In the genomic region with DNA sequence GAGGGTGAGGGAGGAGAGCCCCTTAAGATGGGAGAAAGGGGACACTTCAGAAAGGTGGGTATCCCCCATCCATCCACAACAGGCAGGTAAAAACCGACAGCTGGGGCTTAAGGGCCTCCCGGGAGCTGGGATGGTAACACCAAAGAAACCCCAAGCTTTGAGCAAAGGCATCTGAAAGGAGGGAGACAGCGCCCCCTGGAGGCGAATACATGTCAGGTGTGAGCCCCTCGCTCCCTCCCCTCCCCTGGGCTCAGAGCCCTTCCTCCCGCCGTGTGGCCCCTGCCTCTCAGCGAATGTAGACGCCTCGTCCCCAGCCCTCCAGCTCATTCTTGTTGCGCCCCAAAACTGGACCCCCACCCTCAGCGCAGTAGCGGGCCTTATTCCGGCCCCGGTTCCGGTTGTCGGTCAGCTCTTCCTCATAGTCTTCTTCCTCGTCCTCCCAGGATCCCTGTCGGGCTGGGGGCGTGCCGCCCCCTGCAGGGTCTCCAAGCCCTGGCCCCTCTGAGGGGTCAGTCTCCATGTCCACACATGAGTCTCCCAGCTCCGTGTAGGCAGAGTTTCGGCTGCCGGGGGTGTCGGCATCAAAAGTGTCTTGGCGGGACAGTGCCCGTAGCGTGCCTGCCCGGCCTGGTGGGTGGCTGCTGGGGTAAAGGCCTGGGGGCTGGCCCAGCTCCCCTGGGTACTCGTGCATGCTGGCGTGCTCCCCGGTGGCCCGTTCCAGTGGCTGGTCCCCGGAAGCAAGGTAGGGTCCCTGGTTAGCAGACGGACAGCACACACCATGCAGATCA, we compare ENCODE assay signal across 8 cellular contexts. TPM values are rescaled to one million over a fixed set of nuclear protein-coding genes. Genes with fewer than 3 reads are reported as not detected.
DNase-seq lines count a peak whose midpoint lies in the region; ATAC-seq and TF ChIP-seq lines count a peak whose summit lies in the region.

No MANE protein-coding gene starts in this region.

- H2AK5ac ChIP-seq in H9 (ENCODE audit: insufficient read length, low read length), result no peak overlapping the region

- H3K27me3 ChIP-seq in H9 (ENCODE audit: insufficient read depth, low read length), result no peaks in the 10 kb centered on the region

- no peak overlapping the region for H3K23ac ChIP-seq in H9 (ENCODE audit: insufficient read length, low read depth, low read length)

- H3K4me1 ChIP-seq in H9 (ENCODE audit: insufficient read depth, low read length), result no peaks in the 10 kb centered on the region; the same call in 1 of the 2 replicates

- ATAC-seq in natural killer cell (peak; percentile 80 to 96 (median 94)), GM18858 (IDR thresholded peaks at IDR 0.05; ENCODE audit: unreplicated experiment) (no peak)

- no CpG with 5 or more reads among the region's 35 CpGs for WGBS in H9 (ENCODE audit: extremely low coverage, insufficient read length, low lambda C conversion rate)

- no peak overlapping the region for H3K14ac ChIP-seq in H9 (ENCODE audit: insufficient read depth, low read length)

- no peaks in the 10 kb centered on the region for H3K9me3 Mint-ChIP-seq in H9
- no peaks in the 10 kb centered on the region for H3K9me3 Mint-ChIP-seq in natural killer cell

- no peak overlapping the region for H2BK5ac ChIP-seq in H9 (ENCODE audit: insufficient read length, low read length)

- H4K91ac ChIP-seq in H9 (ENCODE audit: insufficient read length, low read depth, low read length), result no peak overlapping the region

- H3K27me3 Mint-ChIP-seq in H9 (ENCODE audit: low read depth) (peaks cover 6% of the 10 kb centered on the region), natural killer cell (ENCODE audit: low read depth in 2 of 2) (no peaks in the 10 kb centered on the region)

- intact Hi-C loops in natural killer cell (cut with micrococcal nuclease), result loop anchor here (1.0 kb wide), 2 partner anchors 106 to 192 kb away; no protein-coding TSS in a partner anchor

- H3K79me2 ChIP-seq in H9 (ENCODE audit: insufficient read depth, low read length), result no peaks in the 10 kb centered on the region

- H3K27ac Mint-ChIP-seq in H9 (no peak overlapping the region; a peak in 2 of 7 replicates), natural killer cell (no peak overlapping the region)

- H4K8ac ChIP-seq in H9 (replicated peaks; ENCODE audit: insufficient read length, low read depth, low read length), result no peak overlapping the region

- peak; percentile 79 for TF ChIP-seq CTCF in AG09319 (IDR thresholded peaks at IDR 0.05; ENCODE audit: low read depth, low read length)
- peak; percentile 96 for TF ChIP-seq CTCF in H9 (conservative IDR thresholded peaks at IDR 0.05)
- TF ChIP-seq CTCF in epithelial cell of proximal tubule (conservative IDR thresholded peaks at IDR 0.05; ENCODE audit: low read depth, low read length), result peak; percentile 81
- TF ChIP-seq CTCF in natural killer cell (IDR thresholded peaks at IDR 0.05), result peak; percentile 92

- DNase-seq in AG09319 (ENCODE audit: extremely low read depth, low read depth) (no peak), H9 (peak; percentile 94), NOMO-1 (lab: John Stamatoyannopoulos, UW; ENCODE audit: unreplicated experiment in 2 of 2) (peak; percentile 75 to 83), epithelial cell of proximal tubule (ENCODE audit: low read depth) (no peak), natural killer cell (peak; percentile 75), substantia nigra (lab: John Stamatoyannopoulos, UW) (peak in 35 of 49 donors; percentile 10 to 75 (median 51))
- DNase-seq in activated CD8-positive, alpha-beta memory T cell treated with anti-CD3 and anti-CD28 coated beads, Interleukin-2, amount 50 U/mL, for 4 hours, result peak; percentile 78

- no peaks in the 10 kb centered on the region for H3K79me1 ChIP-seq in H9 (ENCODE audit: insufficient read depth, low read depth, low read length, poor library complexity, severe bottlenecking)

- H3K4me3 Mint-ChIP-seq in H9, result peak overlapping the region; percentile 36 to 50; a peak in 4 of 5 replicates
- no peak overlapping the region for H3K4me3 Mint-ChIP-seq in natural killer cell

- no peak overlapping the region for H2BK20ac ChIP-seq in H9 (ENCODE audit: low read depth, low read length, poor library complexity, severe bottlenecking)

- H2BK120ac ChIP-seq in H9 (ENCODE audit: low read depth, low read length, poor library complexity, severe bottlenecking), result no peak overlapping the region

- no peak overlapping the region for H3K18ac ChIP-seq in H9 (ENCODE audit: insufficient read length, low read depth, low read length)

- no peak overlapping the region for H2BK15ac ChIP-seq in H9 (ENCODE audit: low read depth, low read length)

- H3K4me1 Mint-ChIP-seq in H9, result peaks cover 31 to 52% of the 10 kb centered on the region in 2 experiments
- peaks cover 0 to 15% of the 10 kb centered on the region in 2 donors for H3K4me1 Mint-ChIP-seq in natural killer cell

- no peak overlapping the region for H3T11ph ChIP-seq in H9 (ENCODE audit: low read length)

- no peak overlapping the region for H3K4me3 ChIP-seq in epithelial cell of proximal tubule (ENCODE audit: low read depth, low read length)

- no peak overlapping the region for H3K56ac ChIP-seq in H9 (ENCODE audit: insufficient read length, low read depth, low read length)

- no peaks in the 10 kb centered on the region for H4K20me1 ChIP-seq in H9 (ENCODE audit: control insufficient read depth, insufficient read depth, insufficient read length)

- no peak overlapping the region for H3K4me2 ChIP-seq in H9 (ENCODE audit: insufficient read depth, insufficient read length, low read length)

- no peaks in the 10 kb centered on the region for H3K23me2 ChIP-seq in H9 (ENCODE audit: insufficient read length, low read depth, low read length, poor library complexity, severe bottlenecking)

- H2AFZ ChIP-seq in H9 (ENCODE audit: low read length), result no peak overlapping the region

- no peak overlapping the region for H3K9ac ChIP-seq in H9 (ENCODE audit: extremely low read depth, insufficient read length, low read length)

- no peak overlapping the region for H2BK12ac ChIP-seq in H9 (ENCODE audit: insufficient read length, low read depth, low read length)

- H3K4ac ChIP-seq in H9 (ENCODE audit: low read depth, low read length), result no peak overlapping the region

- no peaks in the 10 kb centered on the region for H3K9me3 ChIP-seq in H9 (ENCODE audit: control insufficient read depth, low read depth, low read length)

- H3K36me3 Mint-ChIP-seq in H9 (ENCODE audit: insufficient read depth in 1 of 3, low read depth in 3 of 3), result peaks cover 7 to 36% (median 11%) of the 10 kb centered on the region in 3 experiments
- no peaks in the 10 kb centered on the region for H3K36me3 Mint-ChIP-seq in natural killer cell

- H3K27ac ChIP-seq in H9 (ENCODE audit: insufficient read length, low read depth, low read length), result no peak overlapping the region
- H3K27ac ChIP-seq in substantia nigra (ENCODE audit: low read depth, low read length, poor library complexity, severe bottlenecking), result no peak overlapping the region

- H4K5ac ChIP-seq in H9 (ENCODE audit: insufficient read length, low read depth, low read length), result no peak overlapping the region

RNA-seq across cellular contexts. Expression of a gene that starts 9.1 kb away (rescaled TPM):
- not detected in 2 replicates for total RNA-seq in H9 (2021)
- total RNA-seq in epithelial cell of proximal tubule, result not detected in 2 replicates
- under 1 TPM in 1 of 3 donors, not detected in 2; 0.33 TPM for total RNA-seq in natural killer cell

RNA-seq across cellular contexts. Expression of a gene that starts 22.4 kb away (rescaled TPM):
- 17.5 and 20.0 TPM in 2 replicates for total RNA-seq in H9 (2021)
- 2.4 and 5.9 TPM in 2 replicates for total RNA-seq in epithelial cell of proximal tubule
- 10 to 100 TPM; 23.7 to 28.5 (median 28.1) TPM for total RNA-seq in natural killer cell

RNA-seq across cellular contexts. Expression of a gene that starts 23.7 kb away (rescaled TPM):
- total RNA-seq in H9 (2021) (1.6 and 2.0 TPM in 2 replicates), epithelial cell of proximal tubule (not detected in 2 replicates), natural killer cell (10 to 100 TPM in 2 of 3 donors, 1 to 10 TPM in 1; 5.7 to 53.6 (median 15.9) TPM)

RNA-seq across cellular contexts. Expression of a gene that starts 25.0 kb away (rescaled TPM):
- total RNA-seq in H9 (2021) (2,038 and 2,051 TPM in 2 replicates), epithelial cell of proximal tubule (2,234 and 2,474 TPM in 2 replicates), natural killer cell (1,000 to 10,000 TPM; 1,182 to 1,484 (median 1,482) TPM)

RNA-seq across cellular contexts. Expression of a gene that starts 50.6 kb away (rescaled TPM):
- total RNA-seq in H9 (2021), result 1.5 and 2.5 TPM in 2 replicates
- total RNA-seq in epithelial cell of proximal tubule, result not detected in 2 replicates
- not detected for total RNA-seq in natural killer cell

Comparison
In these comparisons a context has a peak if more than half of its experiments do, and no peak if none do; other contexts are left out.
1. DNase-seq: peak in H9 (single experiment), NOMO-1 (2 of 2), activated CD8-positive, alpha-beta memory T cell treated with anti-CD3 and anti-CD28 coated beads, Interleukin-2, amount 50 U/mL, for 4 hours (single experiment), natural killer cell (single experiment) and substantia nigra (35 of 49); none in AG09319 (single experiment) and epithelial cell of proximal tubule (single experiment).
2. Peak in every context shown above with its lines, with median percentiles within 50 percentile points of each other: CTCF ChIP-seq.